In genomic region chr3:105904683-105905320, GRCh38 we compare ENCODE assay signal across 19 cellular contexts. TPM values are rescaled to one million over a fixed set of nuclear protein-coding genes. Genes with fewer than 3 reads are reported as not detected.
A peak's percentile ranks its signal among the peaks of the same experiment; 100 is the strongest.
DNase-seq lines count a peak whose midpoint lies in the region; TF ChIP-seq lines count a peak whose summit lies in the region.
"Had no signal": no experiment of that assay in that cellular context is flagged by ENCODE, and none has a peak within 500 bp of the region (broad histone marks: within the 10 kb centered on the region; RNA-seq: fewer than 3 reads in every experiment).

No MANE protein-coding gene starts in this region.

- no peak overlapping the region for H3K4me2 ChIP-seq in osteoblast (ENCODE audit: insufficient read depth, low read length)

- H4K20me1 ChIP-seq in osteoblast (ENCODE audit: insufficient read depth, low read length) = no peaks in the 10 kb centered on the region

- H3K4me3 ChIP-seq in ascending aorta (no peak overlapping the region), osteoblast (ENCODE audit: insufficient read depth, low read length) (no peak overlapping the region), vagina (no peak overlapping the region)
- H3K4me3 ChIP-seq: heart left ventricle, right atrium auricular region had no signal

- intact Hi-C loops in ascending aorta (cut with DNase I) (loop anchor here (5.0 kb wide), 2 partner anchors 62 to 538 kb away; partner anchors contain the start of gene ALCAM), vagina (cut with DNase I) (no loop called here)

- no peaks in the 10 kb centered on the region for H3K27me3 ChIP-seq in ascending aorta
- H3K27me3 ChIP-seq in osteoblast (ENCODE audit: insufficient read depth, low read length) = no peaks in the 10 kb centered on the region
- H3K27me3 ChIP-seq in vagina = no peaks in the 10 kb centered on the region
- H3K27me3 ChIP-seq: heart left ventricle, right atrium auricular region had no signal

- H3K4me1 ChIP-seq in ascending aorta = peaks cover 11 to 30% of the 10 kb centered on the region in 2 donors
- peaks cover 34% of the 10 kb centered on the region for H3K4me1 ChIP-seq in osteoblast (ENCODE audit: insufficient read depth, low read length)
- H3K4me1 ChIP-seq in vagina = peaks cover 10% of the 10 kb centered on the region

- TF ChIP-seq CTCF in ascending aorta (IDR thresholded peaks at IDR 0.05) = no peak
- TF ChIP-seq CTCF in osteoblast (IDR thresholded peaks at IDR 0.05; ENCODE audit: extremely low read depth, low read depth, low read length) = no peak
- TF ChIP-seq CTCF in vagina (IDR thresholded peaks at IDR 0.05) = no peak

- DNase-seq in DMS79 (lab: John Stamatoyannopoulos, UW) = peak; percentile 63
- peak; percentile 19 for DNase-seq in NCI-H187 treated with DMSO at 0.1 percent for 48 hours (lab: John Stamatoyannopoulos, UW)
- DNase-seq in ascending aorta (ENCODE audit: low spot score in 2 of 2) = no peak
- no peak for DNase-seq in osteoblast (ENCODE audit: insufficient read length, low spot score, missing footprints)
- no peak for DNase-seq in vagina (ENCODE audit: extremely low spot score in 2 of 2)
- DNase-seq in HK-2 (ENCODE audit: unreplicated experiment) = no peak
- DNase-seq in activated T-cell treated with anti-CD3 and anti-CD28 coated beads for 4 hours = no peak
- DNase-seq in mucosa of gallbladder (ENCODE audit: low spot score) = no peak
- DNase-seq: activated CD4-positive, alpha-beta T cell treated with anti-CD3 and anti-CD28 coated beads for 1 hour; activated gamma-delta T cell treated with Interleukin-2 at 50 U/mL for 16 hours; aorta; heart left ventricle; KBM-7; mesendoderm; NCI-H1092 treated with DMSO at 0.1 percent for 48 hours; NCI-H345; nephron progenitor cell; SHP77 treated with DMSO at 0.1 percent for 48 hours had no signal

- H2AFZ ChIP-seq in osteoblast (ENCODE audit: low read length) = no peak overlapping the region

- peak overlapping the region; percentile 39 to 91 for H3K27ac ChIP-seq in ascending aorta
- peak overlapping the region; percentile 99 for H3K27ac ChIP-seq in osteoblast (ENCODE audit: low read depth, low read length)
- H3K27ac ChIP-seq in vagina = no peak overlapping the region
- H3K27ac ChIP-seq: heart left ventricle, right atrium auricular region had no signal

- H3K36me3 ChIP-seq in ascending aorta (no peaks in the 10 kb centered on the region), osteoblast (ENCODE audit: insufficient read depth, low read length) (no peaks in the 10 kb centered on the region), vagina (no peaks in the 10 kb centered on the region)
- H3K36me3 ChIP-seq: heart left ventricle, right atrium auricular region had no signal

- H3K9me3 ChIP-seq in ascending aorta (no peaks in the 10 kb centered on the region), osteoblast (ENCODE audit: low read depth, low read length) (no peaks in the 10 kb centered on the region), vagina (no peaks in the 10 kb centered on the region)
- H3K9me3 ChIP-seq: heart left ventricle, right atrium auricular region had no signal

- TF ChIP-seq POLR2A in vagina (IDR thresholded peaks at IDR 0.05) = no peak

- no peaks in the 10 kb centered on the region for H3K79me2 ChIP-seq in osteoblast (ENCODE audit: insufficient read depth, low read length)

RNA-seq across cellular contexts. Expression of gene CBLB, which starts 36.0 kb away (rescaled TPM):
- total RNA-seq in ascending aorta (30.0 TPM), osteoblast (108 and 128 TPM in 2 replicates), vagina (58.4 TPM), mucosa of gallbladder (33.6 TPM)

Comparison
In these comparisons a context has a peak if more than half of its experiments do, and no peak if none do; other contexts are left out.
1. DNase-seq: peak in DMS79 (single experiment) and NCI-H187 treated with DMSO at 0.1 percent for 48 hours (single experiment); none in ascending aorta (0 of 2), osteoblast (single experiment), vagina (0 of 2), HK-2 (single experiment), activated T-cell treated with anti-CD3 and anti-CD28 coated beads for 4 hours (single experiment) and mucosa of gallbladder (single experiment).